In genomic region chr5:169160405-169160901, GRCh38 we compare ENCODE assay signal across 10 cellular contexts.
DNase-seq lines count a peak whose midpoint lies in the region; ATAC-seq and TF ChIP-seq lines count a peak whose summit lies in the region.
"Had no signal": no experiment of that assay in that cellular context is flagged by ENCODE, and none has a peak within 500 bp of the region (broad histone marks: within the 10 kb centered on the region; RNA-seq: fewer than 3 reads in every experiment).

No MANE protein-coding gene starts in this region.

- TF ChIP-seq CTCF in Caco-2 (IDR thresholded peaks at IDR 0.05; ENCODE audit: insufficient read depth in 1 of 2, low read depth in 1 of 2, low read length in 1 of 2, severe bottlenecking in 1 of 2, unreplicated experiment in 1 of 2) (peak in 1 of 2 experiments; percentile 11), RWPE1 (conservative IDR thresholded peaks at IDR 0.05; ENCODE audit: low read depth) (no peak), retinal pigment epithelial cell (conservative IDR thresholded peaks at IDR 0.05; ENCODE audit: low read depth, low read length) (peak; percentile 61)

- H3K4me3 Mint-ChIP-seq in Caco-2 (ENCODE audit: unreplicated experiment), result no peak overlapping the region
- H3K4me3 Mint-ChIP-seq: activated naive CD4-positive, alpha-beta T cell treated with anti-CD3 and anti-CD28 coated beads for 36 hours had no signal

- no TSS peak for BruUV-seq in Caco-2 (replicated peaks; lab: Mats Ljungman, UMichigan)

- H3K4me3 ChIP-seq in Caco-2 (ENCODE audit: low read depth, low read length) (no peak overlapping the region), retinal pigment epithelial cell (ENCODE audit: low read length) (no peak overlapping the region)

- no peaks in the 10 kb centered on the region for H3K9me3 ChIP-seq in Caco-2

- peaks cover 37% of the 10 kb centered on the region for H3K4me1 ChIP-seq in Caco-2

- peak overlapping the region; percentile 91 for H3K27ac ChIP-seq in RWPE1

- no peak for ATAC-seq in left lobe of liver

- DNase-seq in Caco-2, result no peak
- DNase-seq in RWPE1 (ENCODE audit: low spot score), result no peak
- peak; percentile 14 for DNase-seq in fibroblast of gingiva (ENCODE audit: low read depth)
- peak; percentile 88 for DNase-seq in retinal pigment epithelial cell (ENCODE audit: low read depth)
- no peak for DNase-seq in activated CD4-positive, alpha-beta T cell treated with anti-CD3 and anti-CD28 coated beads for 4 hours
- DNase-seq in NCI-H82 (lab: John Stamatoyannopoulos, UW), result no peak
- no peak for DNase-seq in NCI-H774 (lab: John Stamatoyannopoulos, UW)
- no peak for DNase-seq in left lobe of liver (ENCODE audit: low spot score)
- DNase-seq: activated naive CD4-positive, alpha-beta T cell treated with anti-CD3 and anti-CD28 coated beads for 36 hours; KG1 had no signal

- H3K9me3 Mint-ChIP-seq in Caco-2 (ENCODE audit: unreplicated experiment), result peaks cover 17% of the 10 kb centered on the region

- H3K36me3 Mint-ChIP-seq in Caco-2 (ENCODE audit: insufficient read depth, unreplicated experiment), result peaks cover 25% of the 10 kb centered on the region

- POLR2A ChIA-PET in Caco-2 (lab: Charles Lee) (no interaction called here), RWPE1 (lab: Yijun Ruan, JAX; ENCODE audit: low non-redundant PET) (no interaction called here)

- intact Hi-C loops in Caco-2 (cut with micrococcal nuclease; ENCODE audit: unreplicated experiment), result loop anchor here (5.0 kb wide), 2 partner anchors 137 to 282 kb away; no protein-coding TSS in a partner anchor

- peak overlapping the region; percentile 34 for H3K27ac Mint-ChIP-seq in Caco-2 (ENCODE audit: unreplicated experiment)
- H3K27ac Mint-ChIP-seq: activated naive CD4-positive, alpha-beta T cell treated with anti-CD3 and anti-CD28 coated beads for 36 hours had no signal

- no peaks in the 10 kb centered on the region for H3K27me3 Mint-ChIP-seq in Caco-2 (ENCODE audit: insufficient read depth, unreplicated experiment)

- H3K4me1 Mint-ChIP-seq in Caco-2 (ENCODE audit: low read depth, unreplicated experiment), result peaks cover 40% of the 10 kb centered on the region

- H3K36me3 ChIP-seq in Caco-2 (ENCODE audit: control insufficient read depth, insufficient read depth, low read length), result no peaks in the 10 kb centered on the region

- no peaks in the 10 kb centered on the region for H3K27me3 ChIP-seq in Caco-2 (replicated peaks; ENCODE audit: control insufficient read depth, insufficient read depth, low read length)

- CTCF ChIA-PET in Caco-2 (lab: Charles Lee), result interaction anchor here (0.7 kb wide), 1 partner anchor 55 kb away, joined by 5 read pairs; no protein-coding TSS in a partner anchor
- CTCF ChIA-PET in RWPE1 (lab: Yijun Ruan, JAX), result interaction anchor here (0.6 kb wide), 1 partner anchor 9 kb away, joined by 3 read pairs; no protein-coding TSS in a partner anchor

Comparison
In these comparisons a context has a peak if more than half of its experiments do, and no peak if none do; other contexts are left out.
1. DNase-seq: peak in fibroblast of gingiva (single experiment) and retinal pigment epithelial cell (single experiment); none in Caco-2 (0 of 2), RWPE1 (single experiment), activated CD4-positive, alpha-beta T cell treated with anti-CD3 and anti-CD28 coated beads for 4 hours (0 of 2), NCI-H82 (single experiment), NCI-H774 (single experiment) and left lobe of liver (single experiment).